Comparison of ENCODE assay signal across 23 cellular contexts in genomic region chr20:62511915-62512610, GRCh38. TPM values are rescaled to one million over a fixed set of nuclear protein-coding genes. Genes with fewer than 3 reads are reported as not detected.
DNase-seq lines count a peak whose midpoint lies in the region; ATAC-seq and TF ChIP-seq lines count a peak whose summit lies in the region.
"Had no signal": no experiment of that assay in that cellular context is flagged by ENCODE, and none has a peak within 500 bp of the region (broad histone marks: within the 10 kb centered on the region; RNA-seq: fewer than 3 reads in every experiment).

No MANE protein-coding gene starts in this region.

- no peak overlapping the region for H3K4me3 Mint-ChIP-seq in activated CD4-positive, alpha-beta T cell treated with anti-CD3 and anti-CD28 coated beads, Interleukin-2, amount 10 ng/mL, durations not matched to agents 24 days and 14 days
- no peak overlapping the region for H3K4me3 Mint-ChIP-seq in activated CD4-positive, alpha-beta T cell treated with anti-CD3 and anti-CD28 coated beads, Interleukin-2, amount 10 ng/mL, durations not matched to agents 7 days and 5 days
- H3K4me3 Mint-ChIP-seq: activated B cell treated with CpG ODN at 0.5 μM for 24 hours; activated T-helper 17 cell treated with anti-CD3 and anti-CD28 coated beads, Interleukin-2, amount 50 U/mL, for 72 hours; mesothelial cell of epicardium; stimulated activated effector memory CD8-positive, alpha-beta T cell treated with anti-CD3 and anti-CD28 coated beads, Interleukin-12 subunit alpha, Interleukin-12 subunit beta, amount 100 ng/mL, for 72 hours had no signal

- H3K9me3 ChIP-seq in heart right ventricle (no peaks in the 10 kb centered on the region), gastrocnemius medialis (no peaks in the 10 kb centered on the region), esophagus muscularis mucosa (no peaks in the 10 kb centered on the region)
- H3K9me3 ChIP-seq: breast epithelium had no signal

- no peak overlapping the region for H3K4me3 ChIP-seq in heart right ventricle
- H3K4me3 ChIP-seq in gastrocnemius medialis: peak overlapping the region; percentile 3 to 46 (median 33)
- H3K4me3 ChIP-seq in esophagus muscularis mucosa: no peak overlapping the region
- H3K4me3 ChIP-seq: breast epithelium had no signal

- H3K36me3 ChIP-seq in heart right ventricle (no peaks in the 10 kb centered on the region), gastrocnemius medialis (no peaks in the 10 kb centered on the region), esophagus muscularis mucosa (no peaks in the 10 kb centered on the region)
- H3K36me3 ChIP-seq: breast epithelium had no signal

- POLR2A ChIA-PET in activated CD4-positive, alpha-beta T cell treated with anti-CD3 and anti-CD28 coated beads, Interleukin-2, amount 10 ng/mL, durations not matched to agents 7 days and 5 days (lab: Charles Lee): no interaction called here

- peak; percentile 62 to 66 for TF ChIP-seq POLR2A in gastrocnemius medialis (IDR thresholded peaks at IDR 0.05)
- TF ChIP-seq POLR2A in esophagus muscularis mucosa (IDR thresholded peaks at IDR 0.05; ENCODE audit: low read depth): no peak

- H3K4me1 Mint-ChIP-seq in activated CD4-positive, alpha-beta T cell treated with anti-CD3 and anti-CD28 coated beads, Interleukin-2, amount 10 ng/mL, durations not matched to agents 24 days and 14 days: no peaks in the 10 kb centered on the region
- peaks cover 4% of the 10 kb centered on the region for H3K4me1 Mint-ChIP-seq in activated CD4-positive, alpha-beta T cell treated with anti-CD3 and anti-CD28 coated beads, Interleukin-2, amount 10 ng/mL, durations not matched to agents 7 days and 5 days
- H3K4me1 Mint-ChIP-seq: activated B cell treated with CpG ODN at 0.5 μM for 24 hours; activated T-helper 17 cell treated with anti-CD3 and anti-CD28 coated beads, Interleukin-2, amount 50 U/mL, for 72 hours; CD14-positive monocyte; stimulated activated effector memory CD8-positive, alpha-beta T cell treated with anti-CD3 and anti-CD28 coated beads, Interleukin-12 subunit alpha, Interleukin-12 subunit beta, amount 100 ng/mL, for 72 hours had no signal

- intact Hi-C loops in activated CD4-positive, alpha-beta T cell treated with anti-CD3 and anti-CD28 coated beads, Interleukin-2, amount 10 ng/mL, durations not matched to agents 24 days and 14 days (cut with micrococcal nuclease): no loop called here
- intact Hi-C loops in heart right ventricle (cut with DNase I) (loop anchor here in 3 of 10 donors (5.0 to 10.0 kb wide), 3 partner anchors 63 to 95 kb away; no protein-coding TSS in a partner anchor), gastrocnemius medialis (cut with DNase I; ENCODE audit: low total_unique reads) (loop anchor here (1.0 to 2.0 kb wide), 2 partner anchors 24 to 47 kb away; no protein-coding TSS in a partner anchor), esophagus muscularis mucosa (cut with DNase I) (no loop called here)

- in situ Hi-C loops in gastrocnemius medialis (cut with MboI; ENCODE audit: low sequenced_read_pairs in 4 of 4): loop anchor here in 1 of 4 donors (25.0 kb wide), 1 partner anchor 100 kb away; no protein-coding TSS in a partner anchor

- peak in 3 of 9 donors; percentile 22 to 37 (median 30) for TF ChIP-seq CTCF in heart right ventricle (IDR thresholded peaks at IDR 0.05)
- TF ChIP-seq CTCF in gastrocnemius medialis (IDR thresholded peaks at IDR 0.05 in 4 of 5, conservative IDR thresholded peaks at IDR 0.05 in 1 of 5): no peak
- no peak for TF ChIP-seq CTCF in esophagus muscularis mucosa (IDR thresholded peaks at IDR 0.05)

- H3K4me1 ChIP-seq in heart right ventricle (peaks cover 0 to 20% (median 14%) of the 10 kb centered on the region in 9 donors), gastrocnemius medialis (peaks cover 35 to 38% of the 10 kb centered on the region in 2 donors), esophagus muscularis mucosa (peaks cover 12 to 15% (median 14%) of the 10 kb centered on the region in 4 donors)
- H3K4me1 ChIP-seq: breast epithelium had no signal

- ATAC-seq in heart right ventricle (peak; percentile 46 to 85 (median 72)), gastrocnemius medialis (peak; percentile 73 to 78)
- ATAC-seq: activated T-helper 17 cell treated with anti-CD3 and anti-CD28 coated beads, Interleukin-2, amount 50 U/mL, for 72 hours; stimulated activated effector memory CD8-positive, alpha-beta T cell treated with anti-CD3 and anti-CD28 coated beads, Interleukin-12 subunit alpha, Interleukin-12 subunit beta, amount 100 ng/mL, for 72 hours had no signal

- H3K9me3 Mint-ChIP-seq in activated CD4-positive, alpha-beta T cell treated with anti-CD3 and anti-CD28 coated beads, Interleukin-2, amount 10 ng/mL, durations not matched to agents 24 days and 14 days: no peaks in the 10 kb centered on the region
- no peaks in the 10 kb centered on the region for H3K9me3 Mint-ChIP-seq in activated CD4-positive, alpha-beta T cell treated with anti-CD3 and anti-CD28 coated beads, Interleukin-2, amount 10 ng/mL, durations not matched to agents 7 days and 5 days
- H3K9me3 Mint-ChIP-seq: activated B cell treated with CpG ODN at 0.5 μM for 24 hours; activated T-helper 17 cell treated with anti-CD3 and anti-CD28 coated beads, Interleukin-2, amount 50 U/mL, for 72 hours; mesothelial cell of epicardium; stimulated activated effector memory CD8-positive, alpha-beta T cell treated with anti-CD3 and anti-CD28 coated beads, Interleukin-12 subunit alpha, Interleukin-12 subunit beta, amount 100 ng/mL, for 72 hours had no signal

- H3K27me3 ChIP-seq in heart right ventricle: peaks cover 0 to 37% (median 22%) of the 10 kb centered on the region in 7 donors
- no peaks in the 10 kb centered on the region for H3K27me3 ChIP-seq in gastrocnemius medialis
- H3K27me3 ChIP-seq in esophagus muscularis mucosa: peaks cover 0 to 49% (median 0%) of the 10 kb centered on the region in 4 donors

- TF ChIP-seq EP300 in esophagus muscularis mucosa (IDR thresholded peaks at IDR 0.05): no peak

- 39 to 42% methylated on average over 24 of the region's 24 CpGs for WGBS in heart right ventricle, 2 donors
- 53% methylated on average over 5 of the region's 24 CpGs for WGBS in esophagus muscularis mucosa

- peak overlapping the region in 9 of 10 donors; percentile 11 to 82 (median 68) for H3K27ac ChIP-seq in heart right ventricle
- peak overlapping the region; percentile 90 to 99 (median 99) for H3K27ac ChIP-seq in gastrocnemius medialis
- no peak overlapping the region for H3K27ac ChIP-seq in esophagus muscularis mucosa (replicated peaks in 1 of 4)
- H3K27ac ChIP-seq: breast epithelium had no signal

- CTCF ChIA-PET in activated CD4-positive, alpha-beta T cell treated with anti-CD3 and anti-CD28 coated beads, Interleukin-2, amount 10 ng/mL, durations not matched to agents 7 days and 5 days (lab: Charles Lee): no interaction called here

- peak; percentile 66 for DNase-seq in activated CD4-positive, alpha-beta T cell treated with anti-CD3 and anti-CD28 coated beads, Interleukin-2, amount 10 ng/mL, durations not matched to agents 24 days and 14 days
- no peak for DNase-seq in activated CD4-positive, alpha-beta T cell treated with anti-CD3 and anti-CD28 coated beads, Interleukin-2, amount 10 ng/mL, durations not matched to agents 7 days and 5 days
- DNase-seq in NCI-H2227 treated with DMSO at 0.1 percent for 48 hours (lab: John Stamatoyannopoulos, UW) (peak; percentile 39), heart right ventricle (peak in 1 of 2 donors; percentile 45), gastrocnemius medialis (peak; percentile 72 to 90), pons (ENCODE audit: low spot score) (no peak), esophagus muscularis mucosa (ENCODE audit: extremely low spot score) (no peak)
- DNase-seq in activated CD4-positive, alpha-beta T cell treated with anti-CD3 and anti-CD28 coated beads for 48 hours: no peak
- DNase-seq: activated B cell treated with CpG ODN at 0.5 μM for 24 hours, dermis blood vessel endothelial cell, HCEC 1CT, NCI-H2029, NCI-H526 had no signal

- H3K27me3 Mint-ChIP-seq in activated CD4-positive, alpha-beta T cell treated with anti-CD3 and anti-CD28 coated beads, Interleukin-2, amount 10 ng/mL, durations not matched to agents 24 days and 14 days: peaks cover 12% of the 10 kb centered on the region
- peaks cover 3% of the 10 kb centered on the region for H3K27me3 Mint-ChIP-seq in activated CD4-positive, alpha-beta T cell treated with anti-CD3 and anti-CD28 coated beads, Interleukin-2, amount 10 ng/mL, durations not matched to agents 7 days and 5 days

- no peaks in the 10 kb centered on the region for H3K36me3 Mint-ChIP-seq in activated CD4-positive, alpha-beta T cell treated with anti-CD3 and anti-CD28 coated beads, Interleukin-2, amount 10 ng/mL, durations not matched to agents 24 days and 14 days (ENCODE audit: low read depth)
- no peaks in the 10 kb centered on the region for H3K36me3 Mint-ChIP-seq in activated CD4-positive, alpha-beta T cell treated with anti-CD3 and anti-CD28 coated beads, Interleukin-2, amount 10 ng/mL, durations not matched to agents 7 days and 5 days (ENCODE audit: low read depth)
- H3K36me3 Mint-ChIP-seq: CD14-positive monocyte; mesothelial cell of epicardium; stimulated activated effector memory CD8-positive, alpha-beta T cell treated with anti-CD3 and anti-CD28 coated beads, Interleukin-12 subunit alpha, Interleukin-12 subunit beta, amount 100 ng/mL, for 72 hours had no signal

- no peak overlapping the region for H3K27ac Mint-ChIP-seq in activated CD4-positive, alpha-beta T cell treated with anti-CD3 and anti-CD28 coated beads, Interleukin-2, amount 10 ng/mL, durations not matched to agents 24 days and 14 days
- no peak overlapping the region for H3K27ac Mint-ChIP-seq in activated CD4-positive, alpha-beta T cell treated with anti-CD3 and anti-CD28 coated beads, Interleukin-2, amount 10 ng/mL, durations not matched to agents 7 days and 5 days
- H3K27ac Mint-ChIP-seq: activated B cell treated with CpG ODN at 0.5 μM for 24 hours; activated T-helper 17 cell treated with anti-CD3 and anti-CD28 coated beads, Interleukin-2, amount 50 U/mL, for 72 hours; CD14-positive monocyte; mesothelial cell of epicardium; stimulated activated effector memory CD8-positive, alpha-beta T cell treated with anti-CD3 and anti-CD28 coated beads, Interleukin-12 subunit alpha, Interleukin-12 subunit beta, amount 100 ng/mL, for 72 hours had no signal

RNA-seq across cellular contexts. Expression of gene GATA5, which starts 36.3 kb away (rescaled TPM):
- not detected in 2 replicates for total RNA-seq in activated CD4-positive, alpha-beta T cell treated with anti-CD3 and anti-CD28 coated beads, Interleukin-2, amount 10 ng/mL, durations not matched to agents 24 days and 14 days
- total RNA-seq in activated CD4-positive, alpha-beta T cell treated with anti-CD3 and anti-CD28 coated beads, Interleukin-2, amount 10 ng/mL, durations not matched to agents 7 days and 5 days: not detected
- total RNA-seq in heart right ventricle (1 to 10 TPM in 2 of 10 donors, under 1 TPM in 8; 0.11 to 5.1 (median 0.60) TPM), gastrocnemius medialis (not detected), esophagus muscularis mucosa (under 1 TPM in 3 of 4 donors, not detected in 1; 0.33 to 0.78 (median 0.46) TPM)
- 1 to 10 TPM in 1 of 2 donors, under 1 TPM in 1; 0.30 to 1.2 TPM for polyA plus RNA-seq in heart right ventricle
- total RNA-seq: activated B cell treated with CpG ODN at 0.5 μM for 24 hours; activated T-helper 17 cell treated with anti-CD3 and anti-CD28 coated beads, Interleukin-2, amount 50 U/mL, for 72 hours; dermis blood vessel endothelial cell; endothelial cell of umbilical vein; fibroblast of villous mesenchyme; M059J; renal cortical epithelial cell; T-helper 2 cell treated with Interferon-gamma antibody and Interleukin-4, amounts not matched to agents 100 ng/mL and 5 ng/mL, for 36 hours had no signal
- polyA plus RNA-seq: CD14-positive monocyte, endothelial cell of umbilical vein had no signal

Comparison
In these comparisons a context has a peak if more than half of its experiments do, and no peak if none do; other contexts are left out.
1. DNase-seq: peak in activated CD4-positive, alpha-beta T cell treated with anti-CD3 and anti-CD28 coated beads, Interleukin-2, amount 10 ng/mL, durations not matched to agents 24 days and 14 days (single experiment), NCI-H2227 treated with DMSO at 0.1 percent for 48 hours (single experiment) and gastrocnemius medialis (2 of 2); none in activated CD4-positive, alpha-beta T cell treated with anti-CD3 and anti-CD28 coated beads, Interleukin-2, amount 10 ng/mL, durations not matched to agents 7 days and 5 days (single experiment), activated CD4-positive, alpha-beta T cell treated with anti-CD3 and anti-CD28 coated beads for 48 hours (single experiment), pons (single experiment) and esophagus muscularis mucosa (single experiment).
2. H3K27ac ChIP-seq: peak in heart right ventricle (9 of 10) and gastrocnemius medialis (4 of 4); none in esophagus muscularis mucosa (0 of 4).
3. H3K4me3 ChIP-seq: peak in gastrocnemius medialis (4 of 4); none in heart right ventricle (0 of 10) and esophagus muscularis mucosa (0 of 4).